20 cellular contexts compared by ENCODE assay signal in genomic region chr12:77687346-77687745, GRCh38.
DNase-seq lines count a peak whose midpoint lies in the region; ATAC-seq and TF ChIP-seq lines count a peak whose summit lies in the region.
"Had no signal": no experiment of that assay in that cellular context is flagged by ENCODE, and none has a peak within 500 bp of the region (broad histone marks: within the 10 kb centered on the region; RNA-seq: fewer than 3 reads in every experiment).

No MANE protein-coding gene starts in this region.

- H3K4me1 ChIP-seq in HAP-1, result no peaks in the 10 kb centered on the region
- H3K4me1 ChIP-seq: A549, BE2C, SJSA1 had no signal

- no peaks in the 10 kb centered on the region for H3K27me3 ChIP-seq in HAP-1 (ENCODE audit: low read depth)
- H3K27me3 ChIP-seq: BE2C had no signal

- peak; percentile 39 for DNase-seq in GM04504 (ENCODE audit: low read depth)
- DNase-seq in fibroblast of mammary gland (ENCODE audit: low read depth), result peak; percentile 13
- DNase-seq in H4 (ENCODE audit: low spot score), result no peak
- no peak for DNase-seq in HAP-1 (ENCODE audit: low spot score in 2 of 2)
- no peak for DNase-seq in putamen (ENCODE audit: low spot score)
- DNase-seq: BE2C; CD8-positive, alpha-beta memory T cell; DMS 273 treated with DMSO at 0.1 percent for 48 hours; GF-D8; HCEC 1CT; NCI-H1048; NCI-H510A; Right ventricle myocardium superior; RPMI8226; SW 1271 had no signal

- no peak for TF ChIP-seq CTCF in fibroblast of mammary gland (conservative IDR thresholded peaks at IDR 0.05; ENCODE audit: control insufficient read depth, insufficient read depth, low read depth, low read length)

- ATAC-seq in SK-N-SH treated with all-trans-retinoic acid at 6 μM for 48 hours (peak; percentile 26), GM19467 (IDR thresholded peaks at IDR 0.05; ENCODE audit: unreplicated experiment) (no peak)
- ATAC-seq: A549, GM23338 had no signal

- no peaks in the 10 kb centered on the region for H3K36me3 ChIP-seq in HAP-1 (replicated peaks)
- H3K36me3 ChIP-seq: BE2C, SJSA1 had no signal

- H3K4me3 ChIP-seq in fibroblast of mammary gland (ENCODE audit: control insufficient read depth, low read depth, low read length), result no peak overlapping the region
- no peak overlapping the region for H3K4me3 ChIP-seq in HAP-1
- H3K4me3 ChIP-seq: A549, GM23338, SJSA1 had no signal

- in situ Hi-C loops in HAP-1 (cut with MboI; ENCODE audit: low sequenced_read_pairs), result loop anchor here (25.0 kb wide), 1 partner anchor 525 kb away; no protein-coding TSS in a partner anchor

- no peaks in the 10 kb centered on the region for H3K9me3 ChIP-seq in HAP-1
- H3K9me3 ChIP-seq: A549, BE2C, SJSA1 had no signal

TF ChIP-seq in SK-N-SH treated with all-trans-retinoic acid at 6 μM for 48 hours, 23 proteins besides CTCF, POLR2A, EP300 and RAD21:
- no peak for TF ChIP-seq ZC3H10 (CRISPR knock-in tag; IDR thresholded peaks at IDR 0.05)
- no peak for TF ChIP-seq SNAI2 (CRISPR knock-in tag; IDR thresholded peaks at IDR 0.05)

Comparison
In these comparisons a context has a peak if more than half of its experiments do, and no peak if none do; other contexts are left out.
1. DNase-seq: peak in GM04504 (single experiment) and fibroblast of mammary gland (single experiment); none in H4 (single experiment), HAP-1 (0 of 2) and putamen (single experiment).